ENCODE assay signal across 1 cellular context in the genomic region with DNA sequence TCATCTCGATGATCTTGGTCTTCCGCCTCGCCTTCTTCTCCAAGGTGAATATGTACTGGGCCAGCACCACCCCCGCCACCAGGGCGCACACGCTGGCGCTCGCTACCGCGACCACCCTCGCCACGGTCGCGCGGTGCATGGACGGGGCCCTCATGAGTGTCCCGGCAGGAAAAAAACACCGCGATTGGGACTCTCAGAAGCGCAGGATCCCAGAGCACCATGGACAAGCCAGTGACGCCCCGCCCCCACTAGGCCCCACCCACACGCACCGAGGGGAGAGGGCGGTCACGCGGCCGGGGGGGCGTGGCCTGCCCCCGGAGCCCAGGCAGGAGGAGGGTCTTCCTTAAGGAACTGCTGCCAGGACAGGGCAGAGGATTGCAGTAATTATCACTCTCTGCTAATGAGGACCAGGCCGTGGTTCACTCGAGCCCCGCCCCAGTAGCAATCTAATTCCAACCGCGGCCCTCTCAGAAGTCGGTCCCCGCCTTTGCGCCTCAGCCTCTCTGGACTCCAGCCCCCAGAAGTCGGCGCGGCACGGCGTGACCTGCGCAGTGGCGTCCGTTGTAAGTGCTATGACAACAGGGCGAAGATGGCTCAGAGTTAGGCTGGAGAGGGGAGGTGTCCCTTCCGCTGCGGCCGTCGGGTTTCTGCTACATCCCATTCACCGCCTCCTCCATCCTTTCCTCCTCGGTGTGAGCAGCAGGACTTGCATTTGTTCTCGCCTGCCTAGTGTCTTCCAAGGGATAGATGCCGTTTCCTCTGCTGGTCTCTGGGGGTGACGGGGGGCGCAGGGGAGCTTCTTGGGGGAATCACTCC.
TF ChIP-seq lines count a peak whose summit lies in the region.

A gene (plus strand): TSS at position 575 of the 816 bp plus-strand sequence. CDS start 16,689 bp downstream, outside the sequence.

TF ChIP-seq in HepG2, 621 proteins besides CTCF, POLR2A, EP300 and RAD21 (continued from another document and continues in another):
- TF ChIP-seq, protein P1, sequence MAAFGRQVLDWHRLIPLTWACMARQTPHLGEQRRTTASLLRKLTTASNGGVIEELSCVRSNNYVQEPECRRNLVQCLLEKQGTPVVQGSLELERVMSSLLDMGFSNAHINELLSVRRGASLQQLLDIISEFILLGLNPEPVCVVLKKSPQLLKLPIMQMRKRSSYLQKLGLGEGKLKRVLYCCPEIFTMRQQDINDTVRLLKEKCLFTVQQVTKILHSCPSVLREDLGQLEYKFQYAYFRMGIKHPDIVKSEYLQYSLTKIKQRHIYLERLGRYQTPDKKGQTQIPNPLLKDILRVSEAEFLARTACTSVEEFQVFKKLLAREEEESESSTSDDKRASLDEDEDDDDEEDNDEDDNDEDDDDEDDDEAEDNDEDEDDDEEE (CRISPR knock-in tag; IDR thresholded peaks at IDR 0.05): peak; percentile 69; the same call in 1 of the 2 replicates
- TF ChIP-seq ZNF160 (CRISPR knock-in tag; IDR thresholded peaks at IDR 0.05) (no peak), POLR2AphosphoS2 (IDR thresholded peaks at IDR 0.05; ENCODE audit: low read depth, low read length) (no peak), ZNF484 (CRISPR knock-in tag; IDR thresholded peaks at IDR 0.05; ENCODE audit: borderline replicate concordance, low read depth) (no peak), ZNF792 (CRISPR knock-in tag; IDR thresholded peaks at IDR 0.05) (no peak; the same call in 1 of the 2 replicates), ZNF562 (CRISPR knock-in tag; IDR thresholded peaks at IDR 0.05; ENCODE audit: borderline replicate concordance) (no peak), ATM (IDR thresholded peaks at IDR 0.05; ENCODE audit: borderline replicate concordance) (no peak), ZFY (CRISPR knock-in tag; IDR thresholded peaks at IDR 0.05) (peak; percentile 84), JUN (CRISPR knock-in tag; IDR thresholded peaks at IDR 0.05) (no peak), NFKBIZ (CRISPR knock-in tag; IDR thresholded peaks at IDR 0.05) (no peak), RXRA (CRISPR knock-in tag; IDR thresholded peaks at IDR 0.05) (peak; percentile 43; the same call in 1 of the 2 replicates), ZNF83 (CRISPR knock-in tag; IDR thresholded peaks at IDR 0.05; ENCODE audit: borderline replicate concordance) (no peak), SRSF9 (IDR thresholded peaks at IDR 0.05; ENCODE audit: borderline replicate concordance, insufficient read depth, low read depth, low read length, poor library complexity, severe bottlenecking) (no peak), ZNF782 (CRISPR knock-in tag; IDR thresholded peaks at IDR 0.05; ENCODE audit: borderline replicate concordance) (no peak), PPARG (CRISPR knock-in tag; conservative IDR thresholded peaks at IDR 0.05) (no peak), JUND (CRISPR knock-in tag; IDR thresholded peaks at IDR 0.05) (no peak), ELF4 (CRISPR knock-in tag; IDR thresholded peaks at IDR 0.05; ENCODE audit: borderline replicate concordance) (no peak), NR2C2 (CRISPR knock-in tag; IDR thresholded peaks at IDR 0.05; ENCODE audit: borderline replicate concordance) (peak; percentile 84), ZNF564 (CRISPR knock-in tag; IDR thresholded peaks at IDR 0.05) (peak; percentile 67; the same call in 1 of the 2 replicates), NFYB (CRISPR knock-in tag; IDR thresholded peaks at IDR 0.05) (peak; percentile 45), GZF1 (CRISPR knock-in tag; IDR thresholded peaks at IDR 0.05) (no peak), HMGA1 (CRISPR knock-in tag; conservative IDR thresholded peaks at IDR 0.05) (no peak), FOSL1 (CRISPR knock-in tag; IDR thresholded peaks at IDR 0.05; ENCODE audit: borderline replicate concordance) (no peak), POGZ (CRISPR knock-in tag; IDR thresholded peaks at IDR 0.05) (peak; percentile 59; the same call in 1 of the 2 replicates), TBP (CRISPR knock-in tag; IDR thresholded peaks at IDR 0.05) (no peak), ZNF17 (CRISPR knock-in tag; IDR thresholded peaks at IDR 0.05) (no peak), CREB1 (IDR thresholded peaks at IDR 0.05) (peak; percentile 6; the same call in 1 of the 2 replicates), CREB1 (CRISPR knock-in tag; IDR thresholded peaks at IDR 0.05) (peak; percentile 56; the same call in 1 of the 2 replicates), BRD4 (CRISPR knock-in tag; IDR thresholded peaks at IDR 0.05) (0 out of 2 replicates have a peak, but pooled peaks have one; percentile 38)
- TF ChIP-seq, protein P2, sequence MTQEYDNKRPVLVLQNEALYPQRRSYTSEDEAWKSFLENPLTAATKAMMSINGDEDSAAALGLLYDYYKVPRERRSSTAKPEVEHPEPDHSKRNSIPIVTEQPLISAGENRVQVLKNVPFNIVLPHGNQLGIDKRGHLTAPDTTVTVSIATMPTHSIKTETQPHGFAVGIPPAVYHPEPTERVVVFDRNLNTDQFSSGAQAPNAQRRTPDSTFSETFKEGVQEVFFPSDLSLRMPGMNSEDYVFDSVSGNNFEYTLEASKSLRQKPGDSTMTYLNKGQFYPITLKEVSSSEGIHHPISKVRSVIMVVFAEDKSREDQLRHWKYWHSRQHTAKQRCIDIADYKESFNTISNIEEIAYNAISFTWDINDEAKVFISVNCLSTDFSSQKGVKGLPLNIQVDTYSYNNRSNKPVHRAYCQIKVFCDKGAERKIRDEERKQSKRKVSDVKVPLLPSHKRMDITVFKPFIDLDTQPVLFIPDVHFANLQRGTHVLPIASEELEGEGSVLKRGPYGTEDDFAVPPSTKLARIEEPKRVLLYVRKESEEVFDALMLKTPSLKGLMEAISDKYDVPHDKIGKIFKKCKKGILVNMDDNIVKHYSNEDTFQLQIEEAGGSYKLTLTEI (CRISPR knock-in tag; conservative IDR thresholded peaks at IDR 0.05): no peak
- TF ChIP-seq, protein P3, sequence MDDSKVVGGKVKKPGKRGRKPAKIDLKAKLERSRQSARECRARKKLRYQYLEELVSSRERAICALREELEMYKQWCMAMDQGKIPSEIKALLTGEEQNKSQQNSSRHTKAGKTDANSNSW (CRISPR knock-in tag; IDR thresholded peaks at IDR 0.05; ENCODE audit: borderline replicate concordance): no peak
- TF ChIP-seq, protein P4, sequence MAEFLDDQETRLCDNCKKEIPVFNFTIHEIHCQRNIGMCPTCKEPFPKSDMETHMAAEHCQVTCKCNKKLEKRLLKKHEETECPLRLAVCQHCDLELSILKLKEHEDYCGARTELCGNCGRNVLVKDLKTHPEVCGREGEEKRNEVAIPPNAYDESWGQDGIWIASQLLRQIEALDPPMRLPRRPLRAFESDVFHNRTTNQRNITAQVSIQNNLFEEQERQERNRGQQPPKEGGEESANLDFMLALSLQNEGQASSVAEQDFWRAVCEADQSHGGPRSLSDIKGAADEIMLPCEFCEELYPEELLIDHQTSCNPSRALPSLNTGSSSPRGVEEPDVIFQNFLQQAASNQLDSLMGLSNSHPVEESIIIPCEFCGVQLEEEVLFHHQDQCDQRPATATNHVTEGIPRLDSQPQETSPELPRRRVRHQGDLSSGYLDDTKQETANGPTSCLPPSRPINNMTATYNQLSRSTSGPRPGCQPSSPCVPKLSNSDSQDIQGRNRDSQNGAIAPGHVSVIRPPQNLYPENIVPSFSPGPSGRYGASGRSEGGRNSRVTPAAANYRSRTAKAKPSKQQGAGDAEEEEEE (CRISPR knock-in tag; IDR thresholded peaks at IDR 0.05; ENCODE audit: borderline replicate concordance): 0 out of 2 replicates have a peak, but pooled peaks have one; percentile 60
- TF ChIP-seq, protein P5, sequence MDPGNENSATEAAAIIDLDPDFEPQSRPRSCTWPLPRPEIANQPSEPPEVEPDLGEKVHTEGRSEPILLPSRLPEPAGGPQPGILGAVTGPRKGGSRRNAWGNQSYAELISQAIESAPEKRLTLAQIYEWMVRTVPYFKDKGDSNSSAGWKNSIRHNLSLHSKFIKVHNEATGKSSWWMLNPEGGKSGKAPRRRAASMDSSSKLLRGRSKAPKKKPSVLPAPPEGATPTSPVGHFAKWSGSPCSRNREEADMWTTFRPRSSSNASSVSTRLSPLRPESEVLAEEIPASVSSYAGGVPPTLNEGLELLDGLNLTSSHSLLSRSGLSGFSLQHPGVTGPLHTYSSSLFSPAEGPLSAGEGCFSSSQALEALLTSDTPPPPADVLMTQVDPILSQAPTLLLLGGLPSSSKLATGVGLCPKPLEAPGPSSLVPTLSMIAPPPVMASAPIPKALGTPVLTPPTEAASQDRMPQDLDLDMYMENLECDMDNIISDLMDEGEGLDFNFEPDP (CRISPR knock-in tag; conservative IDR thresholded peaks at IDR 0.05): no peak
- TF ChIP-seq, protein P6, sequence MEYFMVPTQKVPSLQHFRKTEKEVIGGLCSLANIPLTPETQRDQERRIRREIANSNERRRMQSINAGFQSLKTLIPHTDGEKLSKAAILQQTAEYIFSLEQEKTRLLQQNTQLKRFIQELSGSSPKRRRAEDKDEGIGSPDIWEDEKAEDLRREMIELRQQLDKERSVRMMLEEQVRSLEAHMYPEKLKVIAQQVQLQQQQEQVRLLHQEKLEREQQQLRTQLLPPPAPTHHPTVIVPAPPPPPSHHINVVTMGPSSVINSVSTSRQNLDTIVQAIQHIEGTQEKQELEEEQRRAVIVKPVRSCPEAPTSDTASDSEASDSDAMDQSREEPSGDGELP (IDR thresholded peaks at IDR 0.05; ENCODE audit: borderline replicate concordance, low read depth): no peak
- TF ChIP-seq, protein P7, sequence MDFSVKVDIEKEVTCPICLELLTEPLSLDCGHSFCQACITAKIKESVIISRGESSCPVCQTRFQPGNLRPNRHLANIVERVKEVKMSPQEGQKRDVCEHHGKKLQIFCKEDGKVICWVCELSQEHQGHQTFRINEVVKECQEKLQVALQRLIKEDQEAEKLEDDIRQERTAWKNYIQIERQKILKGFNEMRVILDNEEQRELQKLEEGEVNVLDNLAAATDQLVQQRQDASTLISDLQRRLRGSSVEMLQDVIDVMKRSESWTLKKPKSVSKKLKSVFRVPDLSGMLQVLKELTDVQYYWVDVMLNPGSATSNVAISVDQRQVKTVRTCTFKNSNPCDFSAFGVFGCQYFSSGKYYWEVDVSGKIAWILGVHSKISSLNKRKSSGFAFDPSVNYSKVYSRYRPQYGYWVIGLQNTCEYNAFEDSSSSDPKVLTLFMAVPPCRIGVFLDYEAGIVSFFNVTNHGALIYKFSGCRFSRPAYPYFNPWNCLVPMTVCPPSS (IDR thresholded peaks at IDR 0.05): no peak
- TF ChIP-seq, protein P8, sequence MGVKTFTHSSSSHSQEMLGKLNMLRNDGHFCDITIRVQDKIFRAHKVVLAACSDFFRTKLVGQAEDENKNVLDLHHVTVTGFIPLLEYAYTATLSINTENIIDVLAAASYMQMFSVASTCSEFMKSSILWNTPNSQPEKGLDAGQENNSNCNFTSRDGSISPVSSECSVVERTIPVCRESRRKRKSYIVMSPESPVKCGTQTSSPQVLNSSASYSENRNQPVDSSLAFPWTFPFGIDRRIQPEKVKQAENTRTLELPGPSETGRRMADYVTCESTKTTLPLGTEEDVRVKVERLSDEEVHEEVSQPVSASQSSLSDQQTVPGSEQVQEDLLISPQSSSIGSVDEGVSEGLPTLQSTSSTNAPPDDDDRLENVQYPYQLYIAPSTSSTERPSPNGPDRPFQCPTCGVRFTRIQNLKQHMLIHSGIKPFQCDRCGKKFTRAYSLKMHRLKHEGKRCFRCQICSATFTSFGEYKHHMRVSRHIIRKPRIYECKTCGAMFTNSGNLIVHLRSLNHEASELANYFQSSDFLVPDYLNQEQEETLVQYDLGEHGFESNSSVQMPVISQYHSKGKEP (CRISPR knock-in tag; IDR thresholded peaks at IDR 0.05): 0 out of 2 replicates have a peak, but pooled peaks have one; percentile 56
- TF ChIP-seq, protein P9, sequence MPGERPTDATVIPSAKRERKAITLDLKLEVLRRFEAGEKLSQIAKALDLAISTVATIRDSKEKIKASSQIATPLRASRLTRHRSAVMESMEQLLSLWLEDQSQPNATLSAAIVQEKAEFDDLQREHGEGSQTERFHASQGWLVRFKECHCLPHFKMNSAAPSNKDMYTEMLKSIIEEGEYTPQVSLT (CRISPR knock-in tag; IDR thresholded peaks at IDR 0.05; ENCODE audit: borderline replicate concordance, low read depth): no peak
- TF ChIP-seq, protein P10, sequence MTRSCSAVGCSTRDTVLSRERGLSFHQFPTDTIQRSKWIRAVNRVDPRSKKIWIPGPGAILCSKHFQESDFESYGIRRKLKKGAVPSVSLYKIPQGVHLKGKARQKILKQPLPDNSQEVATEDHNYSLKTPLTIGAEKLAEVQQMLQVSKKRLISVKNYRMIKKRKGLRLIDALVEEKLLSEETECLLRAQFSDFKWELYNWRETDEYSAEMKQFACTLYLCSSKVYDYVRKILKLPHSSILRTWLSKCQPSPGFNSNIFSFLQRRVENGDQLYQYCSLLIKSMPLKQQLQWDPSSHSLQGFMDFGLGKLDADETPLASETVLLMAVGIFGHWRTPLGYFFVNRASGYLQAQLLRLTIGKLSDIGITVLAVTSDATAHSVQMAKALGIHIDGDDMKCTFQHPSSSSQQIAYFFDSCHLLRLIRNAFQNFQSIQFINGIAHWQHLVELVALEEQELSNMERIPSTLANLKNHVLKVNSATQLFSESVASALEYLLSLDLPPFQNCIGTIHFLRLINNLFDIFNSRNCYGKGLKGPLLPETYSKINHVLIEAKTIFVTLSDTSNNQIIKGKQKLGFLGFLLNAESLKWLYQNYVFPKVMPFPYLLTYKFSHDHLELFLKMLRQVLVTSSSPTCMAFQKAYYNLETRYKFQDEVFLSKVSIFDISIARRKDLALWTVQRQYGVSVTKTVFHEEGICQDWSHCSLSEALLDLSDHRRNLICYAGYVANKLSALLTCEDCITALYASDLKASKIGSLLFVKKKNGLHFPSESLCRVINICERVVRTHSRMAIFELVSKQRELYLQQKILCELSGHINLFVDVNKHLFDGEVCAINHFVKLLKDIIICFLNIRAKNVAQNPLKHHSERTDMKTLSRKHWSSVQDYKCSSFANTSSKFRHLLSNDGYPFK (CRISPR knock-in tag; IDR thresholded peaks at IDR 0.05; ENCODE audit: borderline replicate concordance): peak; percentile 74; the same call in 1 of the 2 replicates
- TF ChIP-seq, protein P11, sequence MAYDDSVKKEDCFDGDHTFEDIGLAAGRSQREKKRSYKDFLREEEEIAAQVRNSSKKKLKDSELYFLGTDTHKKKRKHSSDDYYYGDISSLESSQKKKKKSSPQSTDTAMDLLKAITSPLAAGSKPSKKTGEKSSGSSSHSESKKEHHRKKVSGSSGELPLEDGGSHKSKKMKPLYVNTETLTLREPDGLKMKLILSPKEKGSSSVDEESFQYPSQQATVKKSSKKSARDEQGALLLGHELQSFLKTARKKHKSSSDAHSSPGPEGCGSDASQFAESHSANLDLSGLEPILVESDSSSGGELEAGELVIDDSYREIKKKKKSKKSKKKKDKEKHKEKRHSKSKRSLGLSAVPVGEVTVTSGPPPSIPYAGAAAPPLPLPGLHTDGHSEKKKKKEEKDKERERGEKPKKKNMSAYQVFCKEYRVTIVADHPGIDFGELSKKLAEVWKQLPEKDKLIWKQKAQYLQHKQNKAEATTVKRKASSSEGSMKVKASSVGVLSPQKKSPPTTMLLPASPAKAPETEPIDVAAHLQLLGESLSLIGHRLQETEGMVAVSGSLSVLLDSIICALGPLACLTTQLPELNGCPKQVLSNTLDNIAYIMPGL (CRISPR knock-in tag; IDR thresholded peaks at IDR 0.05; ENCODE audit: borderline replicate concordance in 1 of 2, low read depth in 1 of 2): no peak; a peak in 2 of 4 replicates
- TF ChIP-seq, protein P12, sequence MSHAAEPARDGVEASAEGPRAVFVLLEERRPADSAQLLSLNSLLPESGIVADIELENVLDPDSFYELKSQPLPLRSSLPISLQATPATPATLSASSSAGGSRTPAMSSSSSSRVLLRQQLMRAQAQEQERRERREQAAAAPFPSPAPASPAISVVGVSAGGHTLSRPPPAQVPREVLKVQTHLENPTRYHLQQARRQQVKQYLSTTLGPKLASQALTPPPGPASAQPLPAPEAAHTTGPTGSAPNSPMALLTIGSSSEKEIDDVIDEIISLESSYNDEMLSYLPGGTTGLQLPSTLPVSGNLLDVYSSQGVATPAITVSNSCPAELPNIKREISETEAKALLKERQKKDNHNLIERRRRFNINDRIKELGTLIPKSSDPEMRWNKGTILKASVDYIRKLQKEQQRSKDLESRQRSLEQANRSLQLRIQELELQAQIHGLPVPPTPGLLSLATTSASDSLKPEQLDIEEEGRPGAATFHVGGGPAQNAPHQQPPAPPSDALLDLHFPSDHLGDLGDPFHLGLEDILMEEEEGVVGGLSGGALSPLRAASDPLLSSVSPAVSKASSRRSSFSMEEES (CRISPR knock-in tag; IDR thresholded peaks at IDR 0.05): peak; percentile 75
